In the genomic region with DNA sequence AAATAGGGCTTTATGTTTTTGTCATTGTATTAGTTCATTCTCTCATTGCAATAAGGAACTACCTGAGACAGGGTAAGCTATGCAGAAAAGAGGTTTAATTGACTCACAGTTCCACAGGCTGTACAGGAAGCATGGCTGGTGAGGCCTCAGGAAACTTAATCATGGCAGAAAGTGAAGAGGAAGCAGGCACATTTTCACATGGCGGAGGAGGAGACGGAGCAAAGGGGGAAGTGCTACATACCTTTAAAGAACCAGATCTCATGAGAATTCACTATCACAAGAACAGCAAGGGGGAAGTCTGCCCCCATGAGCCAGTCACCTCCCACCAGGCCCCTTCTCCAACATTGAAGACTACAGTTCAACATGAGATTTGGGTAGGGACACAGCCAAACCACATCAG, we compare ENCODE assay signal across 22 cellular contexts.
"Had no signal": no experiment of that assay in that cellular context is flagged by ENCODE, and none has a peak within 500 bp of the region (broad histone marks: within the 10 kb centered on the region; RNA-seq: fewer than 3 reads in every experiment).

No MANE protein-coding gene starts in this region.

- DNase-seq: activated CD4-positive, alpha-beta T cell treated with anti-CD3 and anti-CD28 coated beads, Interleukin-2, amount 50 U/mL, for 1 hour; activated naive CD8-positive, alpha-beta T cell treated with anti-CD3 and anti-CD28 coated beads, Interleukin-2, amount 10 ng/mL, durations not matched to agents 7 days and 5 days; activated T-cell treated with anti-CD3 and anti-CD28 coated beads for 4 hours; amygdala; body of pancreas; central memory CD4-positive, alpha-beta T cell; endodermal cell; foreskin keratinocyte; hippocampal formation; islet precursor cell; left colon; lower lobe of right lung; midbrain; psoas muscle; right cardiac atrium; stimulated activated CD4-positive, alpha-beta T cell treated with anti-CD3 and anti-CD28 coated beads, Interleukin-2, amount 100 ng/mL, for 24 hours; T-helper 1 cell; T-helper 9 cell; transverse colon had no signal

- H3K4me1 Mint-ChIP-seq: activated naive CD8-positive, alpha-beta T cell treated with anti-CD3 and anti-CD28 coated beads, Interleukin-2, amount 10 ng/mL, durations not matched to agents 7 days and 5 days had no signal

- H3K27ac Mint-ChIP-seq: activated naive CD8-positive, alpha-beta T cell treated with anti-CD3 and anti-CD28 coated beads, Interleukin-2, amount 10 ng/mL, durations not matched to agents 7 days and 5 days; activated T-helper 1 cell treated with anti-CD3 and anti-CD28 coated beads, Interleukin-12 subunit alpha, Interleukin-12 subunit beta, Interleukin-2, Interleukin-4 antibody, amounts not matched to agents 30 ng/mL and 10 ng/mL and 1 ng/mL, durations not matched to agents 14 hours and 24 hours and 36 hours; endodermal cell; stimulated activated naive CD8-positive, alpha-beta T cell treated with anti-CD3 and anti-CD28 coated beads, Interleukin-15, Interleukin-2, amounts not matched to agents 100 ng/mL and 50 ng/mL, for 24 hours had no signal

- H3K27me3 Mint-ChIP-seq: activated naive CD8-positive, alpha-beta T cell treated with anti-CD3 and anti-CD28 coated beads, Interleukin-2, amount 10 ng/mL, durations not matched to agents 7 days and 5 days; stimulated activated naive CD8-positive, alpha-beta T cell treated with anti-CD3 and anti-CD28 coated beads, Interleukin-15, Interleukin-2, amounts not matched to agents 100 ng/mL and 50 ng/mL, for 24 hours had no signal

- H3K4me3 Mint-ChIP-seq: activated naive CD8-positive, alpha-beta T cell treated with anti-CD3 and anti-CD28 coated beads, Interleukin-2, amount 10 ng/mL, durations not matched to agents 7 days and 5 days; activated T-helper 1 cell treated with anti-CD3 and anti-CD28 coated beads, Interleukin-12 subunit alpha, Interleukin-12 subunit beta, Interleukin-2, Interleukin-4 antibody, amounts not matched to agents 30 ng/mL and 10 ng/mL and 1 ng/mL, durations not matched to agents 14 hours and 24 hours and 36 hours; endodermal cell; stimulated activated naive CD8-positive, alpha-beta T cell treated with anti-CD3 and anti-CD28 coated beads, Interleukin-15, Interleukin-2, amounts not matched to agents 100 ng/mL and 50 ng/mL, for 24 hours had no signal

- ATAC-seq: activated CD4-positive, CD25-positive, alpha-beta regulatory T cell treated with anti-CD3 and anti-CD28 coated beads, Interleukin-2, amount 50 U/mL, for 24 hours; body of pancreas; foreskin keratinocyte; left colon; lower lobe of right lung; psoas muscle; right cardiac atrium had no signal

- H3K9me3 Mint-ChIP-seq: endodermal cell; stimulated activated naive CD8-positive, alpha-beta T cell treated with anti-CD3 and anti-CD28 coated beads, Interleukin-15, Interleukin-2, amounts not matched to agents 100 ng/mL and 50 ng/mL, for 24 hours had no signal
